In genomic region chr17:38590988-38591758, GRCh38 we compare ENCODE assay signal across 11 cellular contexts. TPM values are rescaled to one million over a fixed set of nuclear protein-coding genes. Genes with fewer than 3 reads are reported as not detected.
DNase-seq lines count a peak whose midpoint lies in the region; ATAC-seq and TF ChIP-seq lines count a peak whose summit lies in the region.
"Had no signal": no experiment of that assay in that cellular context is flagged by ENCODE, and none has a peak within 500 bp of the region (broad histone marks: within the 10 kb centered on the region; RNA-seq: fewer than 3 reads in every experiment).

No MANE protein-coding gene starts in this region.

- H3K9ac ChIP-seq in BLaER1 (peak overlapping the region; percentile 26; the same call in 1 of the 2 replicates), PC-3 (ENCODE audit: low read length) (no peak overlapping the region)

- CTCF ChIA-PET in PC-3 (lab: Charles Lee), result no interaction called here

- ATAC-seq in PC-3 (peak; percentile 19), HG03439 (IDR thresholded peaks at IDR 0.05; ENCODE audit: unreplicated experiment) (no peak)

- no peaks in the 10 kb centered on the region for H3K27me3 ChIP-seq in BLaER1
- H3K27me3 ChIP-seq in PC-3 (ENCODE audit: low read length), result no peaks in the 10 kb centered on the region

- POLR2A ChIA-PET in PC-3 (lab: Charles Lee; ENCODE audit: unreplicated experiment), result no interaction called here

- H2AFZ ChIP-seq in PC-3 (ENCODE audit: low read length), result no peak overlapping the region

- no peak for TF ChIP-seq EP300 in Ishikawa (IDR thresholded peaks at IDR 0.05; ENCODE audit: borderline replicate concordance)

- H3K79me2 ChIP-seq in PC-3 (ENCODE audit: low read length), result no peaks in the 10 kb centered on the region

- TF ChIP-seq CTCF in PC-3 (conservative IDR thresholded peaks at IDR 0.05; ENCODE audit: low read depth, low read length) (no peak), glutamatergic neuron (IDR thresholded peaks at IDR 0.05; ENCODE audit: partially characterized antibody, unreplicated experiment) (no peak)

- H3K27ac Mint-ChIP-seq in glutamatergic neuron (ENCODE audit: unreplicated experiment), result peak overlapping the region; percentile 93
- H3K27ac Mint-ChIP-seq: CD4-positive, CD25-positive, alpha-beta regulatory T cell had no signal

- no peaks in the 10 kb centered on the region for H3K36me3 Mint-ChIP-seq in glutamatergic neuron (ENCODE audit: unreplicated experiment)
- H3K36me3 Mint-ChIP-seq: CD4-positive, CD25-positive, alpha-beta regulatory T cell had no signal

- H3K9me3 ChIP-seq in BLaER1 (no peaks in the 10 kb centered on the region), PC-3 (ENCODE audit: low read length) (no peaks in the 10 kb centered on the region)

- H3K27ac ChIP-seq in BLaER1 (peak overlapping the region; percentile 77), PC-3 (ENCODE audit: low read length) (peak overlapping the region; percentile 65)

- H3K27me3 Mint-ChIP-seq in glutamatergic neuron (ENCODE audit: unreplicated experiment), result peaks cover 24% of the 10 kb centered on the region

- H3K4me3 Mint-ChIP-seq in glutamatergic neuron (ENCODE audit: unreplicated experiment), result peak overlapping the region; percentile 81

- TF ChIP-seq RAD21 in Ishikawa (IDR thresholded peaks at IDR 0.05; ENCODE audit: low read depth), result no peak

- intact Hi-C loops in PC-3 (cut with micrococcal nuclease), result no loop called here

- peaks cover 51% of the 10 kb centered on the region for H3K4me1 Mint-ChIP-seq in glutamatergic neuron (ENCODE audit: low read depth, unreplicated experiment)

- BruUV-seq in PC-3 (replicated peaks; lab: Mats Ljungman, UMichigan), result no TSS peak

- H3K9me2 ChIP-seq in PC-3 (replicated peaks; ENCODE audit: low read length), result no peaks in the 10 kb centered on the region

- H3K36me3 ChIP-seq in BLaER1 (no peaks in the 10 kb centered on the region), PC-3 (ENCODE audit: low read depth, low read length) (no peaks in the 10 kb centered on the region)

- peaks cover 21% of the 10 kb centered on the region for H3K9me3 Mint-ChIP-seq in glutamatergic neuron (ENCODE audit: unreplicated experiment)
- H3K9me3 Mint-ChIP-seq: CD4-positive, CD25-positive, alpha-beta regulatory T cell had no signal

- DNase-seq in PC-3 (peak; percentile 62), glutamatergic neuron (peak; percentile 71), SHP77 treated with DMSO at 0.1 percent for 48 hours (lab: John Stamatoyannopoulos, UW) (no peak), NCI-H187 treated with DMSO at 0.1 percent for 48 hours (lab: John Stamatoyannopoulos, UW) (no peak)
- DNase-seq in activated CD8-positive, alpha-beta memory T cell treated with anti-CD3 and anti-CD28 coated beads for 24 hours, result no peak
- DNase-seq: activated CD4-positive, CD25-positive, alpha-beta regulatory T cell; dermis blood vessel endothelial cell had no signal

- H3K4me3 ChIP-seq in BLaER1 (no peak overlapping the region), PC-3 (ENCODE audit: low read length) (no peak overlapping the region)

- H3K4me2 ChIP-seq in BLaER1 (peak overlapping the region; percentile 90), PC-3 (ENCODE audit: low read length) (peak overlapping the region; percentile 74)

- H3F3A ChIP-seq in PC-3 (ENCODE audit: low read length, unreplicated experiment), result no peaks in the 10 kb centered on the region

- H4K20me1 ChIP-seq in BLaER1 (peaks cover 40% of the 10 kb centered on the region), PC-3 (ENCODE audit: low read length) (peaks cover 8% of the 10 kb centered on the region; the same call in 1 of the 2 replicates)

- H3K4me1 ChIP-seq in BLaER1 (peaks cover 71% of the 10 kb centered on the region), PC-3 (ENCODE audit: insufficient read depth, low read length) (peaks cover 25% of the 10 kb centered on the region)

TF ChIP-seq in Ishikawa, 13 proteins besides CTCF, POLR2A, EP300 and RAD21:
- TF ChIP-seq CEBPB (IDR thresholded peaks at IDR 0.05), result peak; percentile 88
- TF ChIP-seq TAF1 (IDR thresholded peaks at IDR 0.05; ENCODE audit: low read depth), result no peak
- no peak for TF ChIP-seq CREB1 (IDR thresholded peaks at IDR 0.05; ENCODE audit: low read depth)
- peak; percentile 34; the same call in 1 of the 2 replicates for TF ChIP-seq NFIC (IDR thresholded peaks at IDR 0.05)
- TF ChIP-seq ZBTB7A (IDR thresholded peaks at IDR 0.05; ENCODE audit: low read depth), result peak; percentile 44
- TF ChIP-seq REST (IDR thresholded peaks at IDR 0.05; ENCODE audit: low read depth), result no peak
- no peak for TF ChIP-seq FOXM1 (IDR thresholded peaks at IDR 0.05; ENCODE audit: borderline replicate concordance, low read depth)

RNA-seq across cellular contexts. Expression of gene SRCIN1, which starts 14.6 kb away (rescaled TPM):
- 1.8 and 2.6 TPM in 2 replicates for total RNA-seq in PC-3 (2014; rRNA removed)
- total RNA-seq in glutamatergic neuron (ENCODE audit: unreplicated experiment), result 20.8 TPM
- total RNA-seq: CD4-positive, CD25-positive, alpha-beta regulatory T cell had no signal

Comparison
In these comparisons a context has a peak if more than half of its experiments do, and no peak if none do; other contexts are left out.
1. DNase-seq: peak in PC-3 (single experiment) and glutamatergic neuron (single experiment); none in activated CD8-positive, alpha-beta memory T cell treated with anti-CD3 and anti-CD28 coated beads for 24 hours (single experiment), SHP77 treated with DMSO at 0.1 percent for 48 hours (single experiment) and NCI-H187 treated with DMSO at 0.1 percent for 48 hours (single experiment).